ENCODE assay signal across 17 cellular contexts in the genomic region with DNA sequence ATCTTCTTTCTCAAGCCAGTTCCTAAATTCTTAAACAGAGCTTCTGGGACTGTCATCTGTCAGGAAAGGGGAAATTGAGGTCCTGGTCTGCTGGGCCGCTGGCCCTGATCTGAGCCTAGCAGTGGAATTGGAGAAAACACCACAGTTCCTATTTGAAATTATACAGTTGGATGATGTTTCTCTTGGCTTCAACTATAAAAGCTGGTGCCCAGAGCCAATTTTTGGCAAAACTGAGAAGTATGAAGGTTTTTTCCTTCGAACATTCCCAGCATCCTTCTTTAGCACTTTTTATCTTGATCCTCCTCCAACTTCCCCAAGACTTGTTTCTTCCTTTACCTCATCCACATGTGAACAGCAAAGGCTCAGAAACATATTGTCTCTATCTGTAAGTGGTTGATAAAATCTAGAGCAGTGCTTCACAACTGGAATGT.
A peak's percentile ranks its signal among the peaks of the same experiment; 100 is the strongest.
DNase-seq lines count a peak whose midpoint lies in the region; ATAC-seq and TF ChIP-seq lines count a peak whose summit lies in the region.
"Had no signal": no experiment of that assay in that cellular context is flagged by ENCODE, and none has a peak within 500 bp of the region (broad histone marks: within the 10 kb centered on the region; RNA-seq: fewer than 3 reads in every experiment).

No MANE protein-coding gene starts in this region.

- peaks cover under 1% of the 10 kb centered on the region for H3K36me3 Mint-ChIP-seq in activated T-cell treated with anti-CD3 and anti-CD28 coated beads, Interleukin-2, amount 50 U/mL, for 4 hours (ENCODE audit: insufficient read depth)
- H3K36me3 Mint-ChIP-seq: WTC11 had no signal

- no peak for TF ChIP-seq EP300 in sigmoid colon (IDR thresholded peaks at IDR 0.05)

- H3K4me2 ChIP-seq in GM23248 (ENCODE audit: unreplicated experiment) = no peak overlapping the region
- H3K4me2 ChIP-seq: KMS-11 had no signal

- no peaks in the 10 kb centered on the region for H3K36me3 ChIP-seq in GM23248 (ENCODE audit: low read depth)
- H3K36me3 ChIP-seq in heart right ventricle = no peaks in the 10 kb centered on the region
- no peaks in the 10 kb centered on the region for H3K36me3 ChIP-seq in sigmoid colon
- H3K36me3 ChIP-seq: neutrophil, right lobe of liver had no signal

- H3K27me3 ChIP-seq in GM23248 (replicated peaks; ENCODE audit: insufficient read depth) = no peaks in the 10 kb centered on the region
- no peaks in the 10 kb centered on the region for H3K27me3 ChIP-seq in heart right ventricle
- no peaks in the 10 kb centered on the region for H3K27me3 ChIP-seq in sigmoid colon
- H3K27me3 ChIP-seq: right lobe of liver had no signal

- no peaks in the 10 kb centered on the region for H3K79me2 ChIP-seq in GM23248 (ENCODE audit: insufficient read depth)

- 17 to 23% methylated on average over 2 of the region's 2 CpGs for WGBS in GM23248 (ENCODE audit: low coverage in 1 of 2, low lambda C conversion rate in 2 of 2, missing lambda C conversion rate in 2 of 2), 2 experiments
- 29 to 59% methylated on average over 2 of the region's 2 CpGs for WGBS in heart right ventricle, 2 donors
- WGBS in sigmoid colon, 2 donors = 60 to 76% methylated on average over 2 of the region's 2 CpGs

- no peaks in the 10 kb centered on the region for H3K9me3 Mint-ChIP-seq in activated T-cell treated with anti-CD3 and anti-CD28 coated beads, Interleukin-2, amount 50 U/mL, for 4 hours
- H3K9me3 Mint-ChIP-seq: activated naive CD8-positive, alpha-beta T cell treated with anti-CD3 and anti-CD28 coated beads, Interleukin-2, amount 50 U/mL, for 24 hours; WTC11 had no signal

- H3F3A ChIP-seq in GM23248 (ENCODE audit: insufficient read depth) = 0 out of 2 replicates have a peak, but pooled peaks cover 3% of the 10 kb centered on the region

- no peaks in the 10 kb centered on the region for H3K27me3 Mint-ChIP-seq in activated T-cell treated with anti-CD3 and anti-CD28 coated beads, Interleukin-2, amount 50 U/mL, for 4 hours (ENCODE audit: low read depth)

- intact Hi-C loops in heart right ventricle (cut with DNase I) (no loop called here), sigmoid colon (cut with DNase I) (no loop called here)

- H4K20me1 ChIP-seq in GM23248 (ENCODE audit: insufficient read depth) = no peaks in the 10 kb centered on the region

- no peak for TF ChIP-seq POLR2A in sigmoid colon (IDR thresholded peaks at IDR 0.05)

- H3K4me3 Mint-ChIP-seq in activated T-cell treated with anti-CD3 and anti-CD28 coated beads, Interleukin-2, amount 50 U/mL, for 4 hours = no peak overlapping the region
- H3K4me3 Mint-ChIP-seq: activated CD8-positive, alpha-beta T cell treated with anti-CD3 and anti-CD28 coated beads, Interleukin-2, amount 10 ng/mL, durations not matched to agents 7 days and 5 days; activated naive CD8-positive, alpha-beta T cell treated with anti-CD3 and anti-CD28 coated beads, Interleukin-2, amount 50 U/mL, for 24 hours; WTC11 had no signal

- H3K4me1 Mint-ChIP-seq in activated T-cell treated with anti-CD3 and anti-CD28 coated beads, Interleukin-2, amount 50 U/mL, for 4 hours (ENCODE audit: low read depth) = peaks cover 7% of the 10 kb centered on the region
- H3K4me1 Mint-ChIP-seq: WTC11 had no signal

- H3K4me1 ChIP-seq in GM23248 (ENCODE audit: insufficient read depth) (peaks cover 3% of the 10 kb centered on the region; the same call in 1 of the 2 replicates), heart right ventricle (peaks cover 0 to 49% (median 19%) of the 10 kb centered on the region in 9 donors), sigmoid colon (peaks cover 0 to 20% (median 16%) of the 10 kb centered on the region in 4 donors)

- no peak overlapping the region for H2AFZ ChIP-seq in GM23248

- in situ Hi-C loops in GM23248 (cut with MboI) (no loop called here), astrocyte of the cerebellum (cut with HindIII; ENCODE audit: low sequenced_read_pairs) (no loop called here), GM13976 (cut with MboI; ENCODE audit: low sequenced_read_pairs, unreplicated experiment) (no loop called here)

- H3K9me2 ChIP-seq in GM23248 (ENCODE audit: insufficient read depth) = no peaks in the 10 kb centered on the region

- no peaks in the 10 kb centered on the region for H3K9me3 ChIP-seq in GM23248 (ENCODE audit: low read depth)
- H3K9me3 ChIP-seq in heart right ventricle = no peaks in the 10 kb centered on the region
- H3K9me3 ChIP-seq in sigmoid colon = no peaks in the 10 kb centered on the region
- H3K9me3 ChIP-seq: neutrophil, right lobe of liver had no signal

- H3K27ac ChIP-seq in GM23248 (no peak overlapping the region), heart right ventricle (peak overlapping the region in 8 of 10 donors; percentile 4 to 84 (median 37)), skin epidermis (peak overlapping the region in 16 of 21 experiments; percentile 8 to 81 (median 58)), sigmoid colon (peak overlapping the region in 2 of 4 donors; percentile 18 to 40)
- H3K27ac ChIP-seq: KMS-11, neutrophil, right lobe of liver had no signal

- ATAC-seq in heart right ventricle = peak in 3 of 8 donors; percentile 15 to 20 (median 18)
- no peak for ATAC-seq in activated T-cell treated with anti-CD3 and anti-CD28 coated beads, Interleukin-2, amount 50 U/mL, for 4 hours
- ATAC-seq: activated CD8-positive, alpha-beta T cell treated with anti-CD3 and anti-CD28 coated beads, Interleukin-2, amount 10 ng/mL, durations not matched to agents 7 days and 5 days; activated naive CD8-positive, alpha-beta T cell treated with anti-CD3 and anti-CD28 coated beads, Interleukin-2, amount 50 U/mL, for 24 hours; WTC11 had no signal

- no peak overlapping the region for H3K4me3 ChIP-seq in GM23248
- no peak overlapping the region for H3K4me3 ChIP-seq in astrocyte of the cerebellum (ENCODE audit: low read depth, low read length)
- no peak overlapping the region for H3K4me3 ChIP-seq in heart right ventricle
- no peak overlapping the region for H3K4me3 ChIP-seq in skin epidermis
- H3K4me3 ChIP-seq in sigmoid colon = no peak overlapping the region
- H3K4me3 ChIP-seq: right lobe of liver had no signal

- no peak overlapping the region for H3K9ac ChIP-seq in GM23248
- H3K9ac ChIP-seq: KMS-11 had no signal

- DNase-seq in GM23248 = peak; percentile 4
- peak; percentile 44 for DNase-seq in astrocyte of the cerebellum (ENCODE audit: low read depth)
- DNase-seq in heart right ventricle = no peak
- DNase-seq in activated T-cell treated with anti-CD3 and anti-CD28 coated beads, Interleukin-2, amount 50 U/mL, for 4 hours = no peak
- DNase-seq in sigmoid colon = no peak
- no peak for DNase-seq in GM13976 (ENCODE audit: low spot score)
- DNase-seq in activated CD8-positive, alpha-beta memory T cell treated with anti-CD3 and anti-CD28 coated beads, Interleukin-2, amount 50 U/mL, for 48 hours = no peak
- DNase-seq: activated CD8-positive, alpha-beta T cell treated with anti-CD3 and anti-CD28 coated beads, Interleukin-2, amount 10 ng/mL, durations not matched to agents 7 days and 5 days; activated naive CD8-positive, alpha-beta T cell treated with anti-CD3 and anti-CD28 coated beads, Interleukin-2, amount 50 U/mL, for 24 hours; central memory CD4-positive, alpha-beta T cell; NCI-H2171; stimulated activated CD4-positive, alpha-beta T cell treated with anti-CD3 and anti-CD28 coated beads, Interleukin-2, amount 100 ng/mL, for 24 hours had no signal

- TF ChIP-seq CTCF in astrocyte of the cerebellum (IDR thresholded peaks at IDR 0.05; ENCODE audit: low read depth, low read length, missing control alignments) = no peak
- TF ChIP-seq CTCF in heart right ventricle (IDR thresholded peaks at IDR 0.05) = no peak
- no peak for TF ChIP-seq CTCF in sigmoid colon (IDR thresholded peaks at IDR 0.05)
- no peak for TF ChIP-seq CTCF in GM13976 (IDR thresholded peaks at IDR 0.05; ENCODE audit: borderline replicate concordance, control extremely low read depth, extremely low read depth, insufficient read depth, missing control alignments)

Comparison
In these comparisons a context has a peak if more than half of its experiments do, and no peak if none do; other contexts are left out.
1. DNase-seq: peak in GM23248 (single experiment) and astrocyte of the cerebellum (single experiment); none in heart right ventricle (0 of 2), activated T-cell treated with anti-CD3 and anti-CD28 coated beads, Interleukin-2, amount 50 U/mL, for 4 hours (single experiment), sigmoid colon (single experiment), GM13976 (single experiment) and activated CD8-positive, alpha-beta memory T cell treated with anti-CD3 and anti-CD28 coated beads, Interleukin-2, amount 50 U/mL, for 48 hours (single experiment).